Comparison of ENCODE assay signal across 8 cellular contexts in the genomic region with DNA sequence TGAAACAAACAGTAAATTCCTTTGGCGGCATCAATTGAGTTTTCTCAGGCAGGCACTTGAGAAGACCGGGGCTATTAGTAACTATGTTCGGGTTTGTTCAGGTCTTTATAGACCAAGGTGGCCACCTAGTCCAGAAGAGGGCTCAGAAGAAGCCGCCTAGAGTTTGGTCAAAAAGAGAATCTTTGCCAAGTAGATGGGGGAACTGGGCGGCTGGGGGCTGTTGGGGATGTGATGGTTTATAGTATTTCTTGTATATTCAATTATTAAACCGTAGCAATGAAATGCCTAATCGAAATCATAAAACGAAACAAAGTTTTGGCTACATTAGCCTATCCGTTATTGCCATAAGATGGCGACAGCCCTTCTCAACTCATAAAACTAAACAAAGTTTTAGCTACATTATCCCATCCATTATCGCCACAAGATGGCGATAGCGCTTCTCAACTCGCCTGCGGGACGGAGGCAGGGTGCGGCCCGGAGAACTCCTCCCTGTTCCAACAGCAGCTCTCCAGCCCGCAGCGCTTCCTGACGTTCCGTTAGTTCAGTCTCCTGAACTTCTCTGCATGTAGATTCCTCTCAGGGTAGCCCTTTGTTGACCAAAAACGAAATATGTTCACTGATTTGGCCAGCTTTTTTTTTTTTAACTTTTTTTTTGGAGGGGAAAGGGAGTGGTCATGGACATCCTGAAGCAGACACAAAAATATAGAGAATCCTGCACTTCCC.
DNase-seq lines count a peak whose midpoint lies in the region; ATAC-seq and TF ChIP-seq lines count a peak whose summit lies in the region.

No MANE protein-coding gene starts in this region.

- no peaks in the 10 kb centered on the region for H3K27me3 ChIP-seq in thoracic aorta (replicated peaks; ENCODE audit: insufficient read depth)

- peak; percentile 95 for DNase-seq in RPMI8226
- DNase-seq in activated T-helper 9 cell treated with anti-CD3 and anti-CD28 coated beads, Interleukin-2, amount 50 U/mL, for 16 hours (ENCODE audit: low read depth), result peak; percentile 69
- DNase-seq in foreskin fibroblast, result peak; percentile 87 to 97
- DNase-seq in nucleus accumbens (lab: John Stamatoyannopoulos, UW), result peak in 46 of 56 donors; percentile 3 to 82 (median 34)
- DNase-seq in thoracic aorta (ENCODE audit: low spot score), result peak; percentile 52

- peak; percentile 92 for TF ChIP-seq CTCF in C4-2B (conservative IDR thresholded peaks at IDR 0.05)
- TF ChIP-seq CTCF in foreskin fibroblast (IDR thresholded peaks at IDR 0.05; ENCODE audit: low read depth, low read length), result peak; percentile 80
- peak; percentile 72 for TF ChIP-seq CTCF in thoracic aorta (IDR thresholded peaks at IDR 0.05)

- H3K4me3 ChIP-seq in foreskin fibroblast (ENCODE audit: low read depth in 1 of 2, low read length in 2 of 2) (peak overlapping the region; percentile 48 to 63), thoracic aorta (peak overlapping the region; percentile 67)

- H3K36me3 ChIP-seq in thoracic aorta, result no peaks in the 10 kb centered on the region

- H3K9me3 ChIP-seq in thoracic aorta, result no peaks in the 10 kb centered on the region

- peaks cover 0 to 4% of the 10 kb centered on the region in 2 donors for H3K4me1 ChIP-seq in thoracic aorta (ENCODE audit: control insufficient read depth in 1 of 2, low read depth in 2 of 2)

- ATAC-seq in GM19324 (IDR thresholded peaks at IDR 0.05; ENCODE audit: low FRiP score, unreplicated experiment) (peak; percentile 61), HG03558 (IDR thresholded peaks at IDR 0.05; ENCODE audit: extremely low read depth, unreplicated experiment) (peak; percentile 57), thoracic aorta (ENCODE audit: insufficient number of reproducible peaks, low FRiP score, low read depth) (peak; percentile 85)

- H3K27ac ChIP-seq in C4-2B (no peak overlapping the region), thoracic aorta (peak overlapping the region; percentile 29 to 64)

Comparison
In these comparisons a context has a peak if more than half of its experiments do, and no peak if none do; other contexts are left out.
1. DNase-seq: peak in every context shown above with its lines; median percentile 95 in RPMI8226; 92 in foreskin fibroblast; 69 in activated T-helper 9 cell treated with anti-CD3 and anti-CD28 coated beads, Interleukin-2, amount 50 U/mL, for 16 hours; 52 in thoracic aorta; 34 in nucleus accumbens.